ENCODE assay signal across 20 cellular contexts in genomic region chr7:101240226-101241014, GRCh38. TPM values are rescaled to one million over a fixed set of nuclear protein-coding genes. Genes with fewer than 3 reads are reported as not detected.
DNase-seq lines count a peak whose midpoint lies in the region; ATAC-seq and TF ChIP-seq lines count a peak whose summit lies in the region.
"Had no signal": no experiment of that assay in that cellular context is flagged by ENCODE, and none has a peak within 500 bp of the region (broad histone marks: within the 10 kb centered on the region; RNA-seq: fewer than 3 reads in every experiment).

No MANE protein-coding gene starts in this region.

- TF ChIP-seq CTCF in endothelial cell (IDR thresholded peaks at IDR 0.05; ENCODE audit: unreplicated experiment) (no peak), progenitor cell of endocrine pancreas (IDR thresholded peaks at IDR 0.05; ENCODE audit: unreplicated experiment) (no peak), nephron progenitor cell (IDR thresholded peaks at IDR 0.05) (no peak)

- ATAC-seq in GM21367 (IDR thresholded peaks at IDR 0.05; ENCODE audit: unreplicated experiment), result no peak
- ATAC-seq: activated CD4-positive, alpha-beta T cell treated with anti-CD3 and anti-CD28 coated beads for 36 hours; right lobe of liver had no signal

- peak overlapping the region; percentile 49 for H3K27ac Mint-ChIP-seq in endothelial cell (ENCODE audit: unreplicated experiment)
- peak overlapping the region; percentile 61 for H3K27ac Mint-ChIP-seq in progenitor cell of endocrine pancreas
- H3K27ac Mint-ChIP-seq in nephron progenitor cell, result no peak overlapping the region
- H3K27ac Mint-ChIP-seq: activated CD4-positive, alpha-beta T cell treated with anti-CD3 and anti-CD28 coated beads for 36 hours; activated naive CD4-positive, alpha-beta T cell treated with anti-CD3 and anti-CD28 coated beads, Interleukin-2, amount 10 ng/mL, durations not matched to agents 7 days and 5 days; memory B cell had no signal

- no peaks in the 10 kb centered on the region for H3K27me3 ChIP-seq in BLaER1 treated with 17β-estradiol and CSF1 and Interleukin-3, amounts not matched to agents 10 nM and 100 nM
- H3K27me3 ChIP-seq: right lobe of liver had no signal

- H3K36me3 Mint-ChIP-seq in endothelial cell (ENCODE audit: low read depth, unreplicated experiment) (peaks cover 4% of the 10 kb centered on the region), progenitor cell of endocrine pancreas (ENCODE audit: insufficient read depth) (peaks cover 6% of the 10 kb centered on the region), nephron progenitor cell (ENCODE audit: low read depth) (peaks cover under 1% of the 10 kb centered on the region)

- H3K9ac ChIP-seq in BLaER1 treated with 17β-estradiol and CSF1 and Interleukin-3, amounts not matched to agents 10 nM and 100 nM, result peak overlapping the region in 10 of 11 experiments; percentile 23 to 84 (median 76); a peak in 12 of 22 replicates

- DNase-seq in HUDEP-2 (lab: John Stamatoyannopoulos, UW; ENCODE audit: unreplicated experiment in 76 of 76) (peak in 74 of 76 experiments; percentile 11 to 91 (median 74)), endothelial cell (ENCODE audit: low spot score) (no peak), progenitor cell of endocrine pancreas (ENCODE audit: low spot score, unreplicated experiment) (no peak), NCI-H2081 (lab: John Stamatoyannopoulos, UW) (no peak), nephron progenitor cell (no peak), GF-D8 (lab: John Stamatoyannopoulos, UW) (no peak)
- DNase-seq: activated CD4-positive, alpha-beta T cell treated with anti-CD3 and anti-CD28 coated beads for 36 hours; activated CD8-positive, alpha-beta memory T cell treated with anti-CD3 and anti-CD28 coated beads, Interleukin-2, amount 50 U/mL, for 48 hours; activated naive CD4-positive, alpha-beta T cell treated with anti-CD3 and anti-CD28 coated beads, Interleukin-2, amount 10 ng/mL, durations not matched to agents 7 days and 5 days; glutamatergic neuron; NCI-H2029; NCI-H510A; SHP77 had no signal

- H3K27ac ChIP-seq in BLaER1 treated with 17β-estradiol and CSF1 and Interleukin-3, amounts not matched to agents 10 nM and 100 nM, result peak overlapping the region in 8 of 11 experiments; percentile 45 to 90 (median 82); a peak in 16 of 22 replicates

- H3K9me3 Mint-ChIP-seq in endothelial cell (ENCODE audit: unreplicated experiment), result no peaks in the 10 kb centered on the region
- H3K9me3 Mint-ChIP-seq in progenitor cell of endocrine pancreas (ENCODE audit: low read depth), result no peaks in the 10 kb centered on the region
- no peaks in the 10 kb centered on the region for H3K9me3 Mint-ChIP-seq in nephron progenitor cell
- H3K9me3 Mint-ChIP-seq: activated naive CD4-positive, alpha-beta T cell treated with anti-CD3 and anti-CD28 coated beads, Interleukin-2, amount 10 ng/mL, durations not matched to agents 7 days and 5 days; memory B cell had no signal

- peak overlapping the region; percentile 90 to 100 (median 98) for H3K4me2 ChIP-seq in BLaER1 treated with 17β-estradiol and CSF1 and Interleukin-3, amounts not matched to agents 10 nM and 100 nM

- H4K20me1 ChIP-seq in BLaER1 treated with 17β-estradiol and CSF1 and Interleukin-3, amounts not matched to agents 10 nM and 100 nM, result peaks cover 0 to 66% (median 21%) of the 10 kb centered on the region in 11 experiments; a peak in 15 of 22 replicates

- peaks cover 19% of the 10 kb centered on the region for H3K4me1 Mint-ChIP-seq in endothelial cell (ENCODE audit: unreplicated experiment)
- H3K4me1 Mint-ChIP-seq in progenitor cell of endocrine pancreas (ENCODE audit: low read depth), result peaks cover 22% of the 10 kb centered on the region
- H3K4me1 Mint-ChIP-seq in nephron progenitor cell, result peaks cover 33% of the 10 kb centered on the region

- H3K4me1 ChIP-seq in BLaER1 treated with 17β-estradiol and CSF1 and Interleukin-3, amounts not matched to agents 10 nM and 100 nM, result peaks cover 82 to 91% (median 90%) of the 10 kb centered on the region in 10 experiments

- no peak overlapping the region for H3K4me3 ChIP-seq in BLaER1 treated with 17β-estradiol and CSF1 and Interleukin-3, amounts not matched to agents 10 nM and 100 nM
- H3K4me3 ChIP-seq: right lobe of liver had no signal

- H3K27me3 Mint-ChIP-seq in endothelial cell (ENCODE audit: unreplicated experiment), result peaks cover 4% of the 10 kb centered on the region
- H3K27me3 Mint-ChIP-seq in progenitor cell of endocrine pancreas, result no peaks in the 10 kb centered on the region
- H3K27me3 Mint-ChIP-seq in nephron progenitor cell (ENCODE audit: low read depth, poor library complexity), result no peaks in the 10 kb centered on the region
- H3K27me3 Mint-ChIP-seq: activated CD4-positive, alpha-beta T cell treated with anti-CD3 and anti-CD28 coated beads for 36 hours; activated naive CD4-positive, alpha-beta T cell treated with anti-CD3 and anti-CD28 coated beads, Interleukin-2, amount 10 ng/mL, durations not matched to agents 7 days and 5 days; memory B cell had no signal

- H3K9me3 ChIP-seq in BLaER1 treated with 17β-estradiol and CSF1 and Interleukin-3, amounts not matched to agents 10 nM and 100 nM (replicated peaks in 1 of 11), result no peaks in the 10 kb centered on the region
- H3K9me3 ChIP-seq: right lobe of liver had no signal

- no peak overlapping the region for H3K4me3 Mint-ChIP-seq in endothelial cell (ENCODE audit: unreplicated experiment)
- no peak overlapping the region for H3K4me3 Mint-ChIP-seq in progenitor cell of endocrine pancreas (ENCODE audit: low read depth)
- H3K4me3 Mint-ChIP-seq in nephron progenitor cell, result no peak overlapping the region
- H3K4me3 Mint-ChIP-seq: activated CD4-positive, alpha-beta T cell treated with anti-CD3 and anti-CD28 coated beads for 36 hours; activated naive CD4-positive, alpha-beta T cell treated with anti-CD3 and anti-CD28 coated beads, Interleukin-2, amount 10 ng/mL, durations not matched to agents 7 days and 5 days; memory B cell had no signal

- H3K36me3 ChIP-seq in BLaER1 treated with 17β-estradiol and CSF1 and Interleukin-3, amounts not matched to agents 10 nM and 100 nM, result peaks cover 18 to 51% (median 34%) of the 10 kb centered on the region in 11 experiments; a peak in 18 of 22 replicates

RNA-seq across cellular contexts. Expression of gene CLDN15, which starts 2.8 kb away (rescaled TPM):
- total RNA-seq in endothelial cell (ENCODE audit: unreplicated experiment) (10.5 TPM), progenitor cell of endocrine pancreas (21.2 and 22.8 TPM in 2 replicates)

RNA-seq across cellular contexts. Expression of gene FIS1, which starts 4.5 kb away (rescaled TPM):
- total RNA-seq in endothelial cell (ENCODE audit: unreplicated experiment) (150 TPM), progenitor cell of endocrine pancreas (118 and 124 TPM in 2 replicates)

RNA-seq across cellular contexts. Expression of gene ZNHIT1, which starts 22.5 kb away (rescaled TPM):
- total RNA-seq in endothelial cell (ENCODE audit: unreplicated experiment) (71.5 TPM), progenitor cell of endocrine pancreas (60.2 and 62.2 TPM in 2 replicates)

RNA-seq across cellular contexts. Expression of gene PLOD3, which starts 23.0 kb away (rescaled TPM):
- total RNA-seq in endothelial cell (ENCODE audit: unreplicated experiment) (73.0 TPM), progenitor cell of endocrine pancreas (89.8 and 94.4 TPM in 2 replicates)

RNA-seq across cellular contexts. Expression of gene MOGAT3, which starts 39.6 kb away (rescaled TPM):
- not detected for total RNA-seq in endothelial cell (ENCODE audit: unreplicated experiment)
- total RNA-seq in progenitor cell of endocrine pancreas, result not detected in 2 replicates
- total RNA-seq: activated CD4-positive, alpha-beta T cell treated with anti-CD3 and anti-CD28 coated beads for 36 hours; dermis microvascular lymphatic vessel endothelial cell; subcutaneous adipose tissue; T-helper 2 cell treated with Interferon-gamma antibody and Interleukin-4, amounts not matched to agents 100 ng/mL and 5 ng/mL, for 36 hours had no signal

Comparison
In these comparisons a context has a peak if more than half of its experiments do, and no peak if none do; other contexts are left out.
1. DNase-seq: peak in HUDEP-2 (74 of 76); none in endothelial cell (single experiment), progenitor cell of endocrine pancreas (single experiment), NCI-H2081 (0 of 2), nephron progenitor cell (single experiment) and GF-D8 (single experiment).